1 cellular context compared by ENCODE assay signal in the genomic region with DNA sequence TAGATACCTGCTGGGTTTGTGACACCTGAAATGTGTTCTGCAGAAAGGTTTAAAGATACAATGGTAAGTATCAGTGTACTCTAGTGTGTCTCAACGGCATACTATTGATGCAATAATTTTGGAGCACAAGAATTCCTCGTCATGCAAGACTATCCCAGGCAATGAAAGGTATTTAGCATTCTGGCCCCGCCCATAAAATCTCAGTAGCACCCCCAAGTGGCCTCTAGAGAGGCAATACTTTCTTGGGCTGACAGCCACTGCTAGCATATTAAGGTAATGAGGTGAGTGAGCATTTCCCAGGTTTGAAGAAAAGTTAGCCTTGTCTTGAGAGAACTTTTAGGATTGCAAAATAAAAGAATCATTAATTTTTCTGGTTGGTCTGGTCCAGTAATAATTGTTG.
TF ChIP-seq lines count a peak whose summit lies in the region.

No MANE protein-coding gene starts in this region.

TF ChIP-seq in HepG2, 621 proteins besides CTCF, POLR2A, EP300 and RAD21 (continued from another document):
- TF ChIP-seq, protein P1, sequence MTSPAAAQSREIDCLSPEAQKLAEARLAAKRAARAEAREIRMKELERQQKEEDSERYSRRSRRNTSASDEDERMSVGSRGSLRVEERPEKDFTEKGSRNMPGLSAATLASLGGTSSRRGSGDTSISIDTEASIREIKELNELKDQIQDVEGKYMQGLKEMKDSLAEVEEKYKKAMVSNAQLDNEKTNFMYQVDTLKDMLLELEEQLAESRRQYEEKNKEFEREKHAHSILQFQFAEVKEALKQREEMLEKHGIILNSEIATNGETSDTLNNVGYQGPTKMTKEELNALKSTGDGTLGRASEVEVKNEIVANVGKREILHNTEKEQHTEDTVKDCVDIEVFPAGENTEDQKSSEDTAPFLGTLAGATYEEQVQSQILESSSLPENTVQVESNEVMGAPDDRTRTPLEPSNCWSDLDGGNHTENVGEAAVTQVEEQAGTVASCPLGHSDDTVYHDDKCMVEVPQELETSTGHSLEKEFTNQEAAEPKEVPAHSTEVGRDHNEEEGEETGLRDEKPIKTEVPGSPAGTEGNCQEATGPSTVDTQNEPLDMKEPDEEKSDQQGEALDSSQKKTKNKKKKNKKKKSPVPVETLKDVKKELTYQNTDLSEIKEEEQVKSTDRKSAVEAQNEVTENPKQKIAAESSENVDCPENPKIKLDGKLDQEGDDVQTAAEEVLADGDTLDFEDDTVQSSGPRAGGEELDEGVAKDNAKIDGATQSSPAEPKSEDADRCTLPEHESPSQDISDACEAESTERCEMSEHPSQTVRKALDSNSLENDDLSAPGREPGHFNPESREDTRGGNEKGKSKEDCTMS (CRISPR knock-in tag; conservative IDR thresholded peaks at IDR 0.05): no peak
- TF ChIP-seq NCOA2 (CRISPR knock-in tag; IDR thresholded peaks at IDR 0.05): no peak
- TF ChIP-seq ZNF572 (CRISPR knock-in tag; IDR thresholded peaks at IDR 0.05): no peak
- TF ChIP-seq ETV5 (CRISPR knock-in tag; IDR thresholded peaks at IDR 0.05; ENCODE audit: borderline replicate concordance): no peak
- TF ChIP-seq ZBTB7B (CRISPR knock-in tag; IDR thresholded peaks at IDR 0.05): no peak
- TF ChIP-seq HNF4G (IDR thresholded peaks at IDR 0.05; ENCODE audit: borderline replicate concordance, low read depth, low read length): no peak
- no peak for TF ChIP-seq HNF4G (CRISPR knock-in tag; IDR thresholded peaks at IDR 0.05; ENCODE audit: borderline replicate concordance, low read depth)
- no peak for TF ChIP-seq HNRNPK (IDR thresholded peaks at IDR 0.05; ENCODE audit: low read depth, low read length, poor library complexity, severe bottlenecking)
- TF ChIP-seq DPF2 (CRISPR knock-in tag; IDR thresholded peaks at IDR 0.05; ENCODE audit: borderline replicate concordance, low read depth): no peak
- no peak for TF ChIP-seq ZNF326 (CRISPR knock-in tag; IDR thresholded peaks at IDR 0.05; ENCODE audit: borderline replicate concordance)
- TF ChIP-seq, protein P2, sequence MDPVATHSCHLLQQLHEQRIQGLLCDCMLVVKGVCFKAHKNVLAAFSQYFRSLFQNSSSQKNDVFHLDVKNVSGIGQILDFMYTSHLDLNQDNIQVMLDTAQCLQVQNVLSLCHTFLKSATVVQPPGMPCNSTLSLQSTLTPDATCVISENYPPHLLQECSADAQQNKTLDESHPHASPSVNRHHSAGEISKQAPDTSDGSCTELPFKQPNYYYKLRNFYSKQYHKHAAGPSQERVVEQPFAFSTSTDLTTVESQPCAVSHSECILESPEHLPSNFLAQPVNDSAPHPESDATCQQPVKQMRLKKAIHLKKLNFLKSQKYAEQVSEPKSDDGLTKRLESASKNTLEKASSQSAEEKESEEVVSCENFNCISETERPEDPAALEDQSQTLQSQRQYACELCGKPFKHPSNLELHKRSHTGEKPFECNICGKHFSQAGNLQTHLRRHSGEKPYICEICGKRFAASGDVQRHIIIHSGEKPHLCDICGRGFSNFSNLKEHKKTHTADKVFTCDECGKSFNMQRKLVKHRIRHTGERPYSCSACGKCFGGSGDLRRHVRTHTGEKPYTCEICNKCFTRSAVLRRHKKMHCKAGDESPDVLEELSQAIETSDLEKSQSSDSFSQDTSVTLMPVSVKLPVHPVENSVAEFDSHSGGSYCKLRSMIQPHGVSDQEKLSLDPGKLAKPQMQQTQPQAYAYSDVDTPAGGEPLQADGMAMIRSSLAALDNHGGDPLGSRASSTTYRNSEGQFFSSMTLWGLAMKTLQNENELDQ (CRISPR knock-in tag; IDR thresholded peaks at IDR 0.05; ENCODE audit: borderline replicate concordance): no peak
- TF ChIP-seq ZFP36L2 (CRISPR knock-in tag; IDR thresholded peaks at IDR 0.05): no peak
- TF ChIP-seq, protein P3, sequence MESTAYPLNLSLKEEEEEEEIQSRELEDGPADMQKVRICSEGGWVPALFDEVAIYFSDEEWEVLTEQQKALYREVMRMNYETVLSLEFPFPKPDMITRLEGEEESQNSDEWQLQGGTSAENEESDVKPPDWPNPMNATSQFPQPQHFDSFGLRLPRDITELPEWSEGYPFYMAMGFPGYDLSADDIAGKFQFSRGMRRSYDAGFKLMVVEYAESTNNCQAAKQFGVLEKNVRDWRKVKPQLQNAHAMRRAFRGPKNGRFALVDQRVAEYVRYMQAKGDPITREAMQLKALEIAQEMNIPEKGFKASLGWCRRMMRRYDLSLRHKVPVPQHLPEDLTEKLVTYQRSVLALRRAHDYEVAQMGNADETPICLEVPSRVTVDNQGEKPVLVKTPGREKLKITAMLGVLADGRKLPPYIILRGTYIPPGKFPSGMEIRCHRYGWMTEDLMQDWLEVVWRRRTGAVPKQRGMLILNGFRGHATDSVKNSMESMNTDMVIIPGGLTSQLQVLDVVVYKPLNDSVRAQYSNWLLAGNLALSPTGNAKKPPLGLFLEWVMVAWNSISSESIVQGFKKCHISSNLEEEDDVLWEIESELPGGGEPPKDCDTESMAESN (CRISPR knock-in tag; conservative IDR thresholded peaks at IDR 0.05): no peak
TF ChIP-seq in HepG2: peak in this region for 0.
